In the genomic region with DNA sequence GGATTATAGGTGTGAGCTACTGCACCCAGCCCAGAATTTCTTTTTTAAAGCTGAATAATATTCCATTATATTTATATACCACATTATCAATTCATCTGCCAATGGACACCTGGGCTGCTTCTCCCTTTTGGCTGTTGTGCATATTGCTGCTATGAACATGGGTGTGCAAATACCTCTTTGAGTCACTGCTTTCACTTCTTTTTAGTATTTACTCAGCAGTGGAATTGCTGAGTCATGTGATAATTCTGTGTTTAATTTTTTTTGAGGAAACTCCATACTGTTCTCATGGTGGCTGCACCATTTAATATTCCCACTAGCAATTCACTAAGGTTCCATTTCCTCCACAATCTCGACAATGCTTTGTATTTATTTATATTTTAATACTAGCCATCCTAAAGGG, we compare ENCODE assay signal across 18 cellular contexts. TPM values are rescaled to one million over a fixed set of nuclear protein-coding genes. Genes with fewer than 3 reads are reported as not detected.
DNase-seq lines count a peak whose midpoint lies in the region; ATAC-seq, FAIRE-seq and TF ChIP-seq lines count a peak whose summit lies in the region.
"Had no signal": no experiment of that assay in that cellular context is flagged by ENCODE, and none has a peak within 500 bp of the region (broad histone marks: within the 10 kb centered on the region; RNA-seq: fewer than 3 reads in every experiment).

No MANE protein-coding gene starts in this region.

- no peak for FAIRE-seq in A549 (lab: Jason Lieb, UNC)

- H3K4me3 ChIP-seq in A549 (no peak overlapping the region), choroid plexus epithelial cell (ENCODE audit: low read depth, low read length) (no peak overlapping the region), A673 (ENCODE audit: low read depth, low read length, poor library complexity, severe bottlenecking) (no peak overlapping the region)

- CTCF ChIA-PET in A549 (lab: Yijun Ruan, JAX): no interaction called here
- CTCF ChIA-PET in A673 (lab: Charles Lee): no interaction called here

- no peak overlapping the region for H3K4me2 ChIP-seq in A549

- POLR2A ChIA-PET in A549 (lab: Yijun Ruan, JAX): no interaction called here
- POLR2A ChIA-PET in A673 (lab: Charles Lee; ENCODE audit: low non-redundant PET): no interaction called here

- peaks cover 7% of the 10 kb centered on the region; the same call in 2 of the 3 replicates for H3K4me1 ChIP-seq in A549
- H3K4me1 ChIP-seq in A673 (ENCODE audit: insufficient read depth, low read length, poor library complexity, severe bottlenecking): peaks cover 23% of the 10 kb centered on the region

- DNase-seq in A549 (ENCODE audit: low read depth in 1 of 2, low spot score in 1 of 2) (peak in 1 of 2 experiments; percentile 27), NCI-H460 (ENCODE audit: extremely low read depth, low read depth) (peak; percentile 12), choroid plexus epithelial cell (ENCODE audit: low read depth) (peak; percentile 46), A673 (ENCODE audit: low spot score) (no peak), GM20000 (ENCODE audit: low spot score) (no peak), NCI-H524 treated with DMSO at 0.1 percent for 48 hours (lab: John Stamatoyannopoulos, UW) (no peak), NAMALWA (ENCODE audit: low spot score) (no peak)
- DNase-seq: activated gamma-delta T cell treated with Interleukin-2 at 50 U/mL for 16 hours; CD8-positive, alpha-beta T cell; cortex of kidney; Kasumi-1; left ventricle myocardium superior; NCI-H146; NCI-H345; right cardiac atrium; SHP77 treated with DMSO at 0.1 percent for 48 hours had no signal

- H3K9me3 ChIP-seq in A549: no peaks in the 10 kb centered on the region
- no peaks in the 10 kb centered on the region for H3K9me3 ChIP-seq in A673 (ENCODE audit: low read depth, low read length, poor library complexity, severe bottlenecking)

- WGBS in A549 (ENCODE audit: missing lambda C conversion rate): 36% methylated on average over 1 of the region's 1 CpG

- no peaks in the 10 kb centered on the region for H3K27me3 ChIP-seq in A673 (replicated peaks; ENCODE audit: insufficient read depth, low read depth, low read length, poor library complexity)

- BruUV-seq in A673 (replicated peaks; lab: Mats Ljungman, UMichigan): no TSS peak

- no peaks in the 10 kb centered on the region for H3K36me3 ChIP-seq in A673 (ENCODE audit: insufficient read depth, low read length, poor library complexity, severe bottlenecking)

- intact Hi-C loops in A673 (cut with micrococcal nuclease; ENCODE audit: unreplicated experiment): no loop called here

- no peak for TF ChIP-seq POLR2A in A549 (IDR thresholded peaks at IDR 0.05; ENCODE audit: low read length)

- no peak for TF ChIP-seq EP300 in A549 (IDR thresholded peaks at IDR 0.05)

- H3K27ac ChIP-seq in A549: no peak overlapping the region
- no peak overlapping the region for H3K27ac ChIP-seq in A673 (ENCODE audit: low read depth, low read length, poor library complexity, severe bottlenecking)

- TF ChIP-seq CTCF in A549 (IDR thresholded peaks at IDR 0.05): no peak
- TF ChIP-seq CTCF in choroid plexus epithelial cell (conservative IDR thresholded peaks at IDR 0.05; ENCODE audit: low read depth, low read length): no peak
- TF ChIP-seq CTCF in A673 (conservative IDR thresholded peaks at IDR 0.05; ENCODE audit: low read depth, low read length): no peak
- no peak for TF ChIP-seq CTCF in GM20000 (IDR thresholded peaks at IDR 0.05; ENCODE audit: extremely low read depth, missing control alignments)

- no peak for TF ChIP-seq RAD21 in A549 (conservative IDR thresholded peaks at IDR 0.05 in 1 of 2, IDR thresholded peaks at IDR 0.05 in 1 of 2)

- peak in 1 of 2 experiments; percentile 25; a peak in 1 of 6 replicates for ATAC-seq in A549
- ATAC-seq in GM18909 (IDR thresholded peaks at IDR 0.05; ENCODE audit: poor library complexity, unreplicated experiment): peak; percentile 51
- ATAC-seq: CD8-positive, alpha-beta T cell; left ventricle myocardium superior; right cardiac atrium had no signal

TF ChIP-seq in A549, 52 proteins besides CTCF, POLR2A, EP300 and RAD21:
- TF ChIP-seq ZNF302 (CRISPR knock-in tag; IDR thresholded peaks at IDR 0.05) (no peak), TFCP2L1 (CRISPR knock-in tag; IDR thresholded peaks at IDR 0.05) (no peak), HDAC2 (IDR thresholded peaks at IDR 0.05) (no peak), JUN (IDR thresholded peaks at IDR 0.05) (no peak), TP53 (CRISPR knock-in tag; IDR thresholded peaks at IDR 0.05) (no peak), FOSL2 (IDR thresholded peaks at IDR 0.05) (no peak), FOSL2 (CRISPR knock-in tag; IDR thresholded peaks at IDR 0.05) (0 out of 2 replicates have a peak, but pooled peaks have one; percentile 26), NFE2L2 (conservative IDR thresholded peaks at IDR 0.05; ENCODE audit: low read length) (peak; percentile 86), MAFK (IDR thresholded peaks at IDR 0.05; ENCODE audit: partially characterized antibody) (peak; percentile 97)
- TF ChIP-seq, protein P1, sequence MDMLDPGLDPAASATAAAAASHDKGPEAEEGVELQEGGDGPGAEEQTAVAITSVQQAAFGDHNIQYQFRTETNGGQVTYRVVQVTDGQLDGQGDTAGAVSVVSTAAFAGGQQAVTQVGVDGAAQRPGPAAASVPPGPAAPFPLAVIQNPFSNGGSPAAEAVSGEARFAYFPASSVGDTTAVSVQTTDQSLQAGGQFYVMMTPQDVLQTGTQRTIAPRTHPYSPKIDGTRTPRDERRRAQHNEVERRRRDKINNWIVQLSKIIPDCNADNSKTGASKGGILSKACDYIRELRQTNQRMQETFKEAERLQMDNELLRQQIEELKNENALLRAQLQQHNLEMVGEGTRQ (IDR thresholded peaks at IDR 0.05): no peak

RNA-seq across cellular contexts. Expression of a gene that starts 36.1 kb away (rescaled TPM):
- 0.07 and 0.13 TPM in 2 replicates for polyA plus RNA-seq in A549 (2011; rRNA removed)
- polyA plus RNA-seq in A549 (2012; cell fraction: cytosol; rRNA removed): not detected in 2 replicates
- polyA plus RNA-seq in A549 (2012; cell fraction: nucleus; rRNA removed): 0.01 TPM in 1 of 2 replicates, not detected in the other
- polyA plus RNA-seq in A549 (2017; fragmentation: RNase III; extraction: RNeasy Plus Mini Kit Qiagen cat#74134 plus additional on column Dnase treatment): 0.05 to 0.11 TPM (median 0.10 TPM) in 3 replicates
- 0.04 and 0.10 TPM in 2 replicates for polyA minus RNA-seq in A549 (2011; rRNA and poly(A)+ RNA removed)
- 0.05 TPM in 1 of 2 replicates, not detected in the other for total RNA-seq in NCI-H460 (2014; rRNA removed; shearing (Covaris generic))
- not detected in 2 replicates for polyA plus RNA-seq in NCI-H460 (2014; cell fraction: nucleus; rRNA removed)
- 0.77 and 0.79 TPM in 2 replicates for total RNA-seq in A673 (2021)
- total RNA-seq: CD8-positive, alpha-beta T cell had no signal
- polyA plus RNA-seq: right cardiac atrium, urinary bladder had no signal

RNA-seq across cellular contexts. Expression of a gene that starts 36.5 kb away (rescaled TPM):
- polyA plus RNA-seq in A549 (2011; rRNA removed): 67.9 and 91.0 TPM in 2 replicates
- polyA plus RNA-seq in A549 (2012; cell fraction: cytosol; rRNA removed): 79.1 and 79.7 TPM in 2 replicates
- 23.4 and 40.1 TPM in 2 replicates for polyA plus RNA-seq in A549 (2012; cell fraction: nucleus; rRNA removed)
- polyA plus RNA-seq in A549 (2017; fragmentation: RNase III; extraction: RNeasy Plus Mini Kit Qiagen cat#74134 plus additional on column Dnase treatment): 56.3 to 60.2 TPM (median 59.9 TPM) in 3 replicates
- 28.1 and 35.7 TPM in 2 replicates for polyA minus RNA-seq in A549 (2011; rRNA and poly(A)+ RNA removed)
- total RNA-seq in NCI-H460 (2014; rRNA removed; shearing (Covaris generic)): 48.5 and 58.1 TPM in 2 replicates
- polyA plus RNA-seq in NCI-H460 (2014; cell fraction: nucleus; rRNA removed): 16.8 and 26.4 TPM in 2 replicates
- total RNA-seq in A673 (2021): 143 and 147 TPM in 2 replicates

RNA-seq across cellular contexts. Expression of a gene that starts 39.4 kb away (rescaled TPM):
- polyA plus RNA-seq in A549 (2011; rRNA removed): 22.6 and 25.2 TPM in 2 replicates
- 8.5 and 10.3 TPM in 2 replicates for polyA plus RNA-seq in A549 (2012; cell fraction: cytosol; rRNA removed)
- 11.9 and 12.8 TPM in 2 replicates for polyA plus RNA-seq in A549 (2012; cell fraction: nucleus; rRNA removed)
- 19.6 to 23.1 TPM (median 20.2 TPM) in 3 replicates for polyA plus RNA-seq in A549 (2017; fragmentation: RNase III; extraction: RNeasy Plus Mini Kit Qiagen cat#74134 plus additional on column Dnase treatment)
- polyA minus RNA-seq in A549 (2011; rRNA and poly(A)+ RNA removed): 35.5 and 37.6 TPM in 2 replicates
- 19.9 and 26.0 TPM in 2 replicates for total RNA-seq in NCI-H460 (2014; rRNA removed; shearing (Covaris generic))
- polyA plus RNA-seq in NCI-H460 (2014; cell fraction: nucleus; rRNA removed): 19.1 and 21.9 TPM in 2 replicates
- total RNA-seq in A673 (2021): 42.5 and 50.6 TPM in 2 replicates

Comparison
In these comparisons a context has a peak if more than half of its experiments do, and no peak if none do; other contexts are left out.
1. DNase-seq: peak in NCI-H460 (single experiment) and choroid plexus epithelial cell (single experiment); none in A673 (single experiment), GM20000 (single experiment), NCI-H524 treated with DMSO at 0.1 percent for 48 hours (single experiment) and NAMALWA (single experiment).